26 cellular contexts compared by ENCODE assay signal in genomic region chr11:132988381-132988780, GRCh38.
"Had no signal": no experiment of that assay in that cellular context is flagged by ENCODE, and none has a peak within 500 bp of the region (broad histone marks: within the 10 kb centered on the region; RNA-seq: fewer than 3 reads in every experiment).

No MANE protein-coding gene starts in this region.

- H3K9ac ChIP-seq: parathyroid adenoma had no signal

- H3K36me3 ChIP-seq: ovary, right lobe of liver, sigmoid colon, stomach, suprapubic skin, tibial artery, transverse colon, upper lobe of right lung, uterus had no signal

- H3K27ac ChIP-seq: ovary, parathyroid adenoma, psoas muscle, right lobe of liver, sigmoid colon, stomach, suprapubic skin, testis, tibial artery, transverse colon, upper lobe of right lung, uterus had no signal

- H2AFZ ChIP-seq: parathyroid adenoma had no signal

- ATAC-seq: naive thymus-derived CD8-positive, alpha-beta T cell; psoas muscle; right cardiac atrium; right lobe of liver; stimulated activated effector memory CD8-positive, alpha-beta T cell treated with anti-CD3 and anti-CD28 coated beads, Interleukin-12 subunit alpha, Interleukin-12 subunit beta, amount 100 ng/mL, for 72 hours; stimulated activated naive B cell treated with anti-CD40 and anti-IgM and Interleukin-4, amounts not matched to agents 10 μg/mL and 1 μg/mL and 100 μg/mL, for 72 hours; upper lobe of right lung had no signal

- DNase-seq: naive B cell; naive thymus-derived CD8-positive, alpha-beta T cell; nephron progenitor cell; occipital lobe; ovary; posterior cingulate gyrus; psoas muscle; right cardiac atrium; right lobe of liver; sigmoid colon; small intestine; stimulated activated CD4-positive, alpha-beta T cell treated with anti-CD3 and anti-CD28 coated beads, Interleukin-15, amount 100 ng/mL, for 24 hours; stimulated activated CD4-positive, alpha-beta T cell treated with anti-CD3 and anti-CD28 coated beads, Interleukin-2, amount 100 ng/mL, for 24 hours; stimulated activated CD4-positive, alpha-beta T cell treated with anti-CD3 and anti-CD28 coated beads, Interleukin-2, amount 100 ng/mL, for 48 hours; stimulated activated CD4-positive, alpha-beta T cell treated with anti-CD3 and anti-CD28 coated beads, Interleukin-4, amount 100 ng/mL, for 24 hours; stimulated activated naive B cell treated with anti-CD40 and anti-IgM and Interleukin-4, amounts not matched to agents 10 μg/mL and 1 μg/mL and 100 μg/mL, for 72 hours; stimulated activated naive CD4-positive, alpha-beta T cell treated with Interleukin-2 at 50 U/mL for 16 hours; stomach; testis; tibial artery; transverse colon; upper lobe of right lung; uterus had no signal

- H3K27me3 ChIP-seq: ovary, right lobe of liver, testis, uterus had no signal

- H3K9me3 ChIP-seq: ovary, psoas muscle, right lobe of liver, sigmoid colon, stomach, suprapubic skin, testis, tibial artery, transverse colon, upper lobe of right lung, uterus had no signal

- H3K4me3 ChIP-seq: ovary, psoas muscle, right lobe of liver, sigmoid colon, stomach, suprapubic skin, testis, tibial artery, transverse colon, upper lobe of right lung, uterus had no signal

- H3K4me1 ChIP-seq: parathyroid adenoma, psoas muscle, right lobe of liver, sigmoid colon, stomach, suprapubic skin, testis, tibial artery, transverse colon, upper lobe of right lung, uterus had no signal
